ENCODE assay signal across 27 cellular contexts in genomic region chr3:150975096-150975991, GRCh38. TPM values are rescaled to one million over a fixed set of nuclear protein-coding genes. Genes with fewer than 3 reads are reported as not detected.
"Had no signal": no experiment of that assay in that cellular context is flagged by ENCODE, and none has a peak within 500 bp of the region (broad histone marks: within the 10 kb centered on the region; RNA-seq: fewer than 3 reads in every experiment).

No MANE protein-coding gene starts in this region.

- H3K4me3 ChIP-seq: body of pancreas, esophagus squamous epithelium, hepatocyte, left lung, SK-N-MC, stomach, testis, upper lobe of right lung had no signal

- H3K27me3 ChIP-seq: body of pancreas, hepatocyte, left lung, testis, upper lobe of right lung had no signal

- H3K4me1 Mint-ChIP-seq: central memory CD8-positive, alpha-beta T cell; naive B cell had no signal

- H3K27ac ChIP-seq: body of pancreas, esophagus squamous epithelium, hepatocyte, left lung, parathyroid adenoma, SK-N-MC, stomach, testis, upper lobe of right lung had no signal

- H3K9me3 Mint-ChIP-seq: central memory CD8-positive, alpha-beta T cell; naive B cell had no signal

- H3K36me3 ChIP-seq: esophagus squamous epithelium, left lung, stomach, upper lobe of right lung had no signal

- H3K27ac Mint-ChIP-seq: naive B cell had no signal

- DNase-seq: activated CD4-positive, CD25-positive, alpha-beta regulatory T cell treated with anti-CD3 and anti-CD28 coated beads, Interleukin-2, amount 50 U/mL, for 72 hours; activated CD8-positive, alpha-beta memory T cell treated with anti-CD3 and anti-CD28 coated beads for 24 hours; activated naive CD4-positive, alpha-beta T cell treated with anti-CD3 and anti-CD28 coated beads, Interleukin-2, amount 50 U/mL, for 16 hours; amygdala; body of pancreas; cortex of kidney; effector CD8-positive, alpha-beta T cell; esophagus squamous epithelium; kidney; left lung; mammary epithelial cell; naive B cell; stimulated activated CD4-positive, alpha-beta T cell treated with anti-CD3 and anti-CD28 coated beads, Interleukin-12 subunit alpha, Interleukin-12 subunit beta, amount 100 ng/mL, for 4 hours; stimulated activated CD4-positive, alpha-beta T cell treated with anti-CD3 and anti-CD28 coated beads, Interleukin-2, amount 100 ng/mL, for 48 hours; stomach; T-helper 1 cell; T1000; testis; upper lobe of right lung had no signal

- H3K9ac ChIP-seq: parathyroid adenoma had no signal

- H3K9me3 ChIP-seq: body of pancreas, esophagus squamous epithelium, left lung, stomach, testis, upper lobe of right lung had no signal

- H3K4me1 ChIP-seq: body of pancreas, esophagus squamous epithelium, left lung, parathyroid adenoma, stomach, testis, upper lobe of right lung had no signal

- ATAC-seq: body of pancreas, left lung, upper lobe of right lung had no signal

- H3K4me3 Mint-ChIP-seq: central memory CD8-positive, alpha-beta T cell; naive B cell had no signal

RNA-seq across cellular contexts. Expression of gene CLRN1, which starts 2.8 kb away (rescaled TPM):
- total RNA-seq: body of pancreas, endothelial cell of umbilical vein, esophagus squamous epithelium, fibroblast of villous mesenchyme, glomerular endothelial cell, hepatocyte, kidney, left lung, mammary epithelial cell, mononuclear cell, stomach, upper lobe of right lung had no signal
- polyA plus RNA-seq: endothelial cell of umbilical vein, hepatocyte, mammary epithelial cell, stomach had no signal
